8 cellular contexts compared by ENCODE assay signal in the genomic region with DNA sequence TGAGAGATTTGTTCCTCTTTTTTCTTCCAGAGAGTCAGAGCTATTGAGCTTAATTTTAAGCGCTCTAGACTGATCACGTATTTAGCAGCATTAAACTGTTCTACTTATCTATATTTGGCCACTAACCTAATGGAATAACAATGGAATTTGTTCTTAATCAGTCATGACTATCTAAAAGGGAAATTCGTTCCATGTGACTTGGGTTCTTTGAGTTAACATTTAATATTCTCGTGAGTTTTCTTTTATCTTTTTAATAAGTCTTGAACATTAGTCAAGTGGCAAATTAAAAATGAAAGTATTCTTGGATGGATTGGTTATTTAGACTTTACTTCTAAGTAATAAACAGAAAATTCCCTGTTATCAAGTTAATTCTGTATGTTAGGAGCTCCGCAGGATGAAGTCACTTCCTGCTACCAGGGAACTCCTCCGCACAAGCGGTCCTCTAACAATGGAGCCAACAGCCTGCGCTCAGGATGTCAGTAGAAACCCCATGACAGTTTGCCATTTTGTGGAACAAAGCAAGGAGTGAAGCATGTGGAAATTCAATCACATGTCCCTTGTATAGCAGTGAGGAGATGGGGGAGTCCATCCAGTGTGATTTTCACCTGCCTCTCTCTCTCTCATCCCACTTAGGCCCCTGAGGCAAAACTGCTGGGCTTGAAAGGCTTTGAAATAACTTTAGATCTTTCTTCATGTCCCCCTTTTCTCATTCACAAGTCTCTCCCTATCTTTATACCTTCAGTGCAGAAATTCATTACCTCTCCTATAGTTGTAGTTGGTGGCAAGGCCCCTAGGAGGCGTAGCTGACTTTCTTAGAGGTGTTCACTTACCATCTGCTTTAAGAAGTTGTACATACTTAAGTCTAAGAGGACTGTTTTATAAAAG.
DNase-seq lines count a peak whose midpoint lies in the region; ATAC-seq, FAIRE-seq and TF ChIP-seq lines count a peak whose summit lies in the region.

No MANE protein-coding gene starts in this region.

- no peak overlapping the region for H2BK20ac ChIP-seq in H1 (ENCODE audit: low read length)

- H3K9ac ChIP-seq in H1 (replicated peaks in 1 of 4; ENCODE audit: extremely low read depth in 1 of 4, low read depth in 3 of 4, low read length in 3 of 4) (no peak overlapping the region), trophoblast cell (ENCODE audit: low read length) (peak overlapping the region; percentile 7)

- H3K4me2 ChIP-seq in H1 (ENCODE audit: insufficient read depth in 1 of 2, low read depth in 2 of 2, low read length in 2 of 2) (no peak overlapping the region), trophoblast cell (ENCODE audit: low read length) (no peak overlapping the region)

- CTCF ChIA-PET in H1 (lab: Charles Lee; ENCODE audit: partially characterized antibody) = interaction anchor here (0.6 to 3.1 kb wide), 40 partner anchors 8 to 1267 kb away, joined by 3 to 13 read pairs (median 4); no protein-coding TSS in a partner anchor

- H4K20me1 ChIP-seq in H1 (replicated peaks in 1 of 2; ENCODE audit: control insufficient read depth in 1 of 2, insufficient read depth in 2 of 2, low read length in 2 of 2) = no peaks in the 10 kb centered on the region

- H3K79me2 ChIP-seq in H1 (ENCODE audit: control insufficient read depth in 1 of 2, insufficient read depth in 2 of 2, low read length in 2 of 2) (no peaks in the 10 kb centered on the region), trophoblast cell (ENCODE audit: control insufficient read depth, insufficient read depth, low read length, poor library complexity) (no peaks in the 10 kb centered on the region)

- H3K4ac ChIP-seq in H1 (replicated peaks; ENCODE audit: insufficient read length, low read depth, low read length) = no peak overlapping the region
- H3K4ac ChIP-seq in trophoblast cell (ENCODE audit: low read depth, low read length) = no peak overlapping the region

- no peak overlapping the region for H4K5ac ChIP-seq in H1 (ENCODE audit: insufficient read length, low read depth, low read length)

- no peaks in the 10 kb centered on the region; the same call in 1 of the 2 replicates for H3K23me2 ChIP-seq in H1 (ENCODE audit: low read depth, low read length)

- H3K4me3 ChIP-seq in AG10803 (ENCODE audit: low read length) (no peak overlapping the region), H1 (ENCODE audit: extremely low read depth in 1 of 4, insufficient read depth in 2 of 4, low read depth in 3 of 4, low read length in 4 of 4) (no peak overlapping the region), trophoblast cell (ENCODE audit: low read depth, low read length) (no peak overlapping the region), ovary (no peak overlapping the region)

- H3K4me1 ChIP-seq in H1 (replicated peaks in 1 of 4; ENCODE audit: control insufficient read depth in 3 of 4, insufficient read depth in 4 of 4, low read length in 3 of 4) = no peaks in the 10 kb centered on the region
- no peaks in the 10 kb centered on the region for H3K4me1 ChIP-seq in trophoblast cell (ENCODE audit: control insufficient read depth in 1 of 2, insufficient read depth in 2 of 2, low read length in 2 of 2)
- no peaks in the 10 kb centered on the region for H3K4me1 ChIP-seq in ovary (ENCODE audit: insufficient read depth)

- H3K18ac ChIP-seq in H1 (ENCODE audit: extremely low read depth, low read length) = no peak overlapping the region
- no peak overlapping the region for H3K18ac ChIP-seq in trophoblast cell (ENCODE audit: low read length)

- peak; percentile 84 for ATAC-seq in GM18519 (IDR thresholded peaks at IDR 0.05; ENCODE audit: low FRiP score, unreplicated experiment)
- no peak for ATAC-seq in GM19395 (IDR thresholded peaks at IDR 0.05; ENCODE audit: unreplicated experiment)

- H3K27ac ChIP-seq in H1 (ENCODE audit: low read depth, low read length) (no peak overlapping the region), trophoblast cell (ENCODE audit: low read depth, low read length) (no peak overlapping the region), ovary (no peak overlapping the region)

- POLR2A ChIA-PET in H1 (lab: Charles Lee; ENCODE audit: partially characterized antibody) = no interaction called here

- WGBS in H1 (ENCODE audit: extremely low coverage in 1 of 2, insufficient coverage in 1 of 2, insufficient read length in 1 of 2, insufficient replicate concordance in 2 of 2, low coverage in 1 of 2, low lambda C conversion rate in 2 of 2, missing lambda C conversion rate in 1 of 2), 2 experiments = 85% methylated on average over 9 of the region's 9 CpGs; no CpG with 5 or more reads in 1 of the 2 experiments
- WGBS in trophoblast cell (ENCODE audit: extremely low coverage, insufficient coverage, insufficient read length) = no CpG with 5 or more reads among the region's 9 CpGs
- 90 to 95% (median 92%) methylated on average over 9 of the region's 9 CpGs for WGBS in ovary, 3 donors

- H3K27me3 ChIP-seq in H1 (replicated peaks in 1 of 4; ENCODE audit: control insufficient read depth in 3 of 4, extremely low read depth in 1 of 4, insufficient read depth in 3 of 4, low read length in 3 of 4) (no peaks in the 10 kb centered on the region), trophoblast cell (ENCODE audit: insufficient read depth, low read length) (no peaks in the 10 kb centered on the region), ovary (no peaks in the 10 kb centered on the region)

- H2AK5ac ChIP-seq in H1 (ENCODE audit: low read depth, low read length) (no peak overlapping the region), trophoblast cell (ENCODE audit: low read length) (no peak overlapping the region)

- no peak overlapping the region for H3K56ac ChIP-seq in H1 (replicated peaks; ENCODE audit: insufficient read length, low read depth, low read length)

- no peaks in the 10 kb centered on the region for H3K9me3 ChIP-seq in H1 (ENCODE audit: insufficient read depth in 2 of 2, low read depth in 1 of 2, low read length in 1 of 2)
- no peaks in the 10 kb centered on the region for H3K9me3 ChIP-seq in trophoblast cell (ENCODE audit: insufficient read depth, low read depth, low read length)
- H3K9me3 ChIP-seq in ovary = no peaks in the 10 kb centered on the region

- no peak for TF ChIP-seq EP300 in H1 (IDR thresholded peaks at IDR 0.05; ENCODE audit: borderline replicate concordance in 1 of 2, low read depth in 2 of 2, low read length in 2 of 2)
- TF ChIP-seq EP300 in ovary (IDR thresholded peaks at IDR 0.05) = no peak

- TF ChIP-seq POLR2A in H1 (IDR thresholded peaks at IDR 0.05; ENCODE audit: control extremely low read depth in 1 of 2, low read depth in 2 of 2, low read length in 2 of 2) (no peak), ovary (IDR thresholded peaks at IDR 0.05) (no peak)

- FAIRE-seq in H1 (lab: Jason Lieb, UNC) = no peak

- TF ChIP-seq RAD21 in H1 (IDR thresholded peaks at IDR 0.05 in 1 of 2, conservative IDR thresholded peaks at IDR 0.05 in 1 of 2; ENCODE audit: low read depth in 2 of 2, low read length in 2 of 2) = peak; percentile 81 to 85

- peak; percentile 52 for TF ChIP-seq CTCF in AG10803 (conservative IDR thresholded peaks at IDR 0.05; ENCODE audit: low read length)
- peak in 2 of 3 experiments; percentile 65 to 80; a peak in 3 of 4 replicates for TF ChIP-seq CTCF in H1 (IDR thresholded peaks at IDR 0.05; ENCODE audit: control extremely low read depth in 1 of 3, insufficient read depth in 1 of 3, low read depth in 1 of 3, low read length in 3 of 3)
- no peak for TF ChIP-seq CTCF in ovary (IDR thresholded peaks at IDR 0.05)

- no peak overlapping the region for H3K23ac ChIP-seq in H1 (ENCODE audit: insufficient read length)
- peak overlapping the region; percentile 74 for H3K23ac ChIP-seq in trophoblast cell (ENCODE audit: low read length)

- DNase-seq in AG10803 (ENCODE audit: low read depth) (no peak), NOMO-1 treated with DMSO at 0.1 percent for 48 hours (lab: John Stamatoyannopoulos, UW; ENCODE audit: unreplicated experiment) (peak; percentile 69), H1 (ENCODE audit: low read depth in 1 of 2, low spot score in 2 of 2) (peak in 1 of 2 experiments; percentile 78), trophoblast cell (peak; percentile 4 to 37), NCI-H1694 treated with DMSO at 0.1 percent for 48 hours (lab: John Stamatoyannopoulos, UW) (no peak), ovary (no peak)

- H2AFZ ChIP-seq in H1 (ENCODE audit: low read length) (no peak overlapping the region), trophoblast cell (ENCODE audit: insufficient read depth, low read length, poor library complexity) (no peak overlapping the region)

- no peak overlapping the region for H2BK5ac ChIP-seq in H1 (ENCODE audit: low read depth, low read length)
- H2BK5ac ChIP-seq in trophoblast cell (ENCODE audit: low read depth, low read length, poor library complexity) = no peak overlapping the region

- no peak overlapping the region for H4K12ac ChIP-seq in trophoblast cell (ENCODE audit: low read depth, low read length)

- no peak overlapping the region for H2BK15ac ChIP-seq in H1 (ENCODE audit: low read length)

- H3K14ac ChIP-seq in H1 (ENCODE audit: insufficient read length) (no peak overlapping the region), trophoblast cell (ENCODE audit: low read length) (no peak overlapping the region)

- H4K91ac ChIP-seq in H1 (replicated peaks; ENCODE audit: insufficient read length, low read length) (no peak overlapping the region), trophoblast cell (ENCODE audit: low read depth, low read length) (no peak overlapping the region)

- no peak overlapping the region; the same call in 1 of the 2 replicates for H4K8ac ChIP-seq in H1 (ENCODE audit: extremely low read depth, insufficient read depth, low read length)
- no peak overlapping the region for H4K8ac ChIP-seq in trophoblast cell (ENCODE audit: low read depth, low read length)

- no peak overlapping the region for H2BK120ac ChIP-seq in H1 (replicated peaks; ENCODE audit: low read depth, low read length)
- no peak overlapping the region for H2BK120ac ChIP-seq in trophoblast cell (ENCODE audit: insufficient read depth, low read length, poor library complexity)

- intact Hi-C loops in ovary (cut with DNase I) = no loop called here

- H2BK12ac ChIP-seq in H1 (ENCODE audit: low read depth, low read length) (no peak overlapping the region), trophoblast cell (ENCODE audit: low read length) (no peak overlapping the region)

- H3K79me1 ChIP-seq in H1 (ENCODE audit: low read depth, low read length) = no peaks in the 10 kb centered on the region
- H3K79me1 ChIP-seq in trophoblast cell (ENCODE audit: low read length) = no peaks in the 10 kb centered on the region

- H3K36me3 ChIP-seq in H1 (ENCODE audit: control insufficient read depth in 2 of 4, insufficient read depth in 4 of 4, low read length in 3 of 4) (no peaks in the 10 kb centered on the region), trophoblast cell (ENCODE audit: control insufficient read depth in 1 of 2, insufficient read depth in 2 of 2, low read length in 2 of 2) (no peaks in the 10 kb centered on the region), ovary (no peaks in the 10 kb centered on the region)

TF ChIP-seq in H1, 55 proteins besides CTCF, POLR2A, EP300 and RAD21:
- TF ChIP-seq EZH2 (IDR thresholded peaks at IDR 0.05; ENCODE audit: low read depth, low read length, severe bottlenecking) = no peak
- 0 out of 2 replicates have a peak, but pooled peaks have one; percentile 22 for TF ChIP-seq YY1 (IDR thresholded peaks at IDR 0.05; ENCODE audit: low read depth, low read length)

Comparison
In these comparisons a context has a peak if more than half of its experiments do, and no peak if none do; other contexts are left out.
1. DNase-seq: peak in NOMO-1 treated with DMSO at 0.1 percent for 48 hours (single experiment) and trophoblast cell (2 of 2); none in AG10803 (single experiment), NCI-H1694 treated with DMSO at 0.1 percent for 48 hours (single experiment) and ovary (0 of 5).
2. CTCF ChIP-seq: peak in AG10803 (single experiment) and H1 (2 of 3); none in ovary (0 of 3).